Comparison of ENCODE assay signal across 10 cellular contexts in the genomic region with DNA sequence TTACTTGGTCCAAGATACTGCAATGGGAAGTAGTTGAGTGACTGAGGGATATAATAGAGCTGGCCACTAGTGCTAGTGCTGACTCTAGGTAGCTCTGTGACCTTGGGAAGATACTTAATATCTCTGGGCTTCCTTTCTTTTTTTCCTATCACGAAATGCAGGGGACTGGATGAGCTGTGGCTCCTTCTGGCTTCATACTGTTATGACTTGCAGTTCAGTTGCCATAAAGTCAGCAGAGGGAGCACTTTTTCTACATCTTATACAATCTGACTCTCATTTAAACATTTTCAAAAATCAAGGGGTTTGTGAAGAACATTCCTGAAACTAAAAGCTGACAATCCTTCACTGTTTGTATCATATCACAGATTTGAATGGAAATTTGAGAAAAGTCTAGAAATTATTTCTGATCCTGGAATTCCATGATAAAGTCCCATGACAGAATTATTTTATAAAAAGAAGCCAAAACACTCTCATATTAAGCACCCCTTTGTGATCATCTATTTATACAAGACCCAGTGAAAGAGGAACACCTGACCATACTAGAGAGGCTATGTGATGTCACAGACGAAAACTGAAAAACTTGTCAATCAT. TPM values are rescaled to one million over a fixed set of nuclear protein-coding genes. Genes with fewer than 3 reads are reported as not detected.
A peak's percentile ranks its signal among the peaks of the same experiment; 100 is the strongest.
DNase-seq lines count a peak whose midpoint lies in the region; ATAC-seq, FAIRE-seq and TF ChIP-seq lines count a peak whose summit lies in the region.
"Had no signal": no experiment of that assay in that cellular context is flagged by ENCODE, and none has a peak within 500 bp of the region (broad histone marks: within the 10 kb centered on the region; RNA-seq: fewer than 3 reads in every experiment).

No MANE protein-coding gene starts in this region.

- H3K79me1 ChIP-seq in H1 (ENCODE audit: low read depth, low read length), result no peaks in the 10 kb centered on the region

- TF ChIP-seq CTCF in HFFc6 (IDR thresholded peaks at IDR 0.05) (peak; percentile 81), OCI-LY7 (conservative IDR thresholded peaks at IDR 0.05; ENCODE audit: low read length) (peak; percentile 75), H1 (IDR thresholded peaks at IDR 0.05; ENCODE audit: control extremely low read depth in 1 of 3, insufficient read depth in 1 of 3, low read depth in 1 of 3, low read length in 3 of 3) (peak in 2 of 3 experiments; percentile 17 to 50; a peak in 2 of 4 replicates), neural crest cell (conservative IDR thresholded peaks at IDR 0.05) (peak; percentile 81)

- no peak for ATAC-seq in HG03460 (IDR thresholded peaks at IDR 0.05; ENCODE audit: unreplicated experiment)

- no peak overlapping the region for H4K5ac ChIP-seq in H1 (ENCODE audit: insufficient read length, low read depth, low read length)

- TF ChIP-seq EP300 in H1 (IDR thresholded peaks at IDR 0.05; ENCODE audit: borderline replicate concordance in 1 of 2, low read depth in 2 of 2, low read length in 2 of 2), result no peak

- no peak overlapping the region for H3K4ac ChIP-seq in H1 (replicated peaks; ENCODE audit: insufficient read length, low read depth, low read length)

- 49% methylated on average over 2 of the region's 2 CpGs; no CpG with 5 or more reads in 1 of the 2 experiments for WGBS in H1 (ENCODE audit: extremely low coverage in 1 of 2, insufficient coverage in 1 of 2, insufficient read length in 1 of 2, insufficient replicate concordance in 2 of 2, low coverage in 1 of 2, low lambda C conversion rate in 2 of 2, missing lambda C conversion rate in 1 of 2), 2 experiments

- H3K27ac Mint-ChIP-seq in HFFc6, result no peak overlapping the region
- H3K27ac Mint-ChIP-seq in neural crest cell (ENCODE audit: unreplicated experiment), result no peak overlapping the region

- no TSS peak for BruUV-seq in OCI-LY7 (replicated peaks; lab: Mats Ljungman, UMichigan)

- no peak overlapping the region for H2AFZ ChIP-seq in OCI-LY7 (ENCODE audit: low read length)
- no peak overlapping the region for H2AFZ ChIP-seq in H1 (ENCODE audit: low read length)

- H3K79me2 ChIP-seq in OCI-LY7 (ENCODE audit: insufficient read depth, low read depth, low read length) (no peaks in the 10 kb centered on the region), H1 (ENCODE audit: control insufficient read depth in 1 of 2, insufficient read depth in 2 of 2, low read length in 2 of 2) (no peaks in the 10 kb centered on the region)

- DNase-seq in DMS153 treated with DMSO at 0.1 percent for 48 hours (lab: John Stamatoyannopoulos, UW; ENCODE audit: unreplicated experiment) (peak; percentile 35), HFFc6 (peak; percentile 62), OCI-LY7 (ENCODE audit: low spot score) (peak; percentile 36), H1 (ENCODE audit: low read depth in 1 of 2, low spot score in 2 of 2) (no peak), neural crest cell (ENCODE audit: low read depth, low spot score) (no peak), OCI-M2 (lab: John Stamatoyannopoulos, UW; ENCODE audit: unreplicated experiment) (no peak), NK-92 (lab: John Stamatoyannopoulos, UW; ENCODE audit: unreplicated experiment) (no peak)

- H4K91ac ChIP-seq in H1 (replicated peaks; ENCODE audit: insufficient read length, low read length), result no peak overlapping the region

- no peaks in the 10 kb centered on the region for H3K9me2 ChIP-seq in OCI-LY7 (ENCODE audit: insufficient read depth, low read length)

- H3K4me3 ChIP-seq in OCI-LY7 (ENCODE audit: low read depth, low read length, poor library complexity, severe bottlenecking), result no peak overlapping the region
- H3K4me3 ChIP-seq in H1 (ENCODE audit: extremely low read depth in 1 of 4, insufficient read depth in 2 of 4, low read depth in 3 of 4, low read length in 4 of 4), result no peak overlapping the region
- H3K4me3 ChIP-seq: SK-N-MC, skin epidermis had no signal

- no peak overlapping the region for H2AK5ac ChIP-seq in H1 (ENCODE audit: low read depth, low read length)

- no peak for TF ChIP-seq POLR2A in H1 (IDR thresholded peaks at IDR 0.05; ENCODE audit: control extremely low read depth in 1 of 2, low read depth in 2 of 2, low read length in 2 of 2)

- no peak overlapping the region for H4K8ac ChIP-seq in H1 (ENCODE audit: extremely low read depth, insufficient read depth, low read length)

- no peak overlapping the region for H3K23ac ChIP-seq in H1 (ENCODE audit: insufficient read length)

- H3K27ac ChIP-seq in OCI-LY7 (ENCODE audit: low read depth, low read length, poor library complexity, severe bottlenecking), result no peak overlapping the region
- no peak overlapping the region for H3K27ac ChIP-seq in H1 (ENCODE audit: low read depth, low read length)
- H3K27ac ChIP-seq: SK-N-MC had no signal

- H3K4me2 ChIP-seq in OCI-LY7 (ENCODE audit: low read length), result no peak overlapping the region
- no peak overlapping the region for H3K4me2 ChIP-seq in H1 (ENCODE audit: insufficient read depth in 1 of 2, low read depth in 2 of 2, low read length in 2 of 2)

- peaks cover 7% of the 10 kb centered on the region; the same call in 1 of the 2 replicates for H3K23me2 ChIP-seq in H1 (ENCODE audit: low read depth, low read length)

- no peak overlapping the region for H2BK120ac ChIP-seq in H1 (replicated peaks; ENCODE audit: low read depth, low read length)

- H2BK5ac ChIP-seq in H1 (ENCODE audit: low read depth, low read length), result no peak overlapping the region

- no peak overlapping the region for H3K4me3 Mint-ChIP-seq in HFFc6
- H3K4me3 Mint-ChIP-seq in neural crest cell, result peak overlapping the region; percentile 50

- H3K27me3 ChIP-seq in H1 (replicated peaks in 1 of 4; ENCODE audit: control insufficient read depth in 3 of 4, extremely low read depth in 1 of 4, insufficient read depth in 3 of 4, low read length in 3 of 4), result peaks cover 29 to 58% (median 51%) of the 10 kb centered on the region in 4 experiments

- POLR2A ChIA-PET in OCI-LY7 (lab: Charles Lee), result interaction anchor here (0.5 to 0.7 kb wide), 3 partner anchors 74 to 474 kb away, joined by 3 read pairs; no protein-coding TSS in a partner anchor
- POLR2A ChIA-PET in H1 (lab: Charles Lee; ENCODE audit: partially characterized antibody), result no interaction called here

- H3K36me3 ChIP-seq in OCI-LY7 (ENCODE audit: insufficient read depth, low read length) (no peaks in the 10 kb centered on the region), H1 (ENCODE audit: control insufficient read depth in 2 of 4, insufficient read depth in 4 of 4, low read length in 3 of 4) (peaks cover 0 to 5% (median 0%) of the 10 kb centered on the region in 4 experiments; a peak in 1 of 8 replicates)

- peak; percentile 28 for FAIRE-seq in H1 (lab: Jason Lieb, UNC)

- H3K27me3 Mint-ChIP-seq in HFFc6 (ENCODE audit: insufficient read depth), result peaks cover 2% of the 10 kb centered on the region; the same call in 1 of the 2 replicates
- peaks cover 80% of the 10 kb centered on the region for H3K27me3 Mint-ChIP-seq in neural crest cell (ENCODE audit: low read depth)

- CTCF ChIA-PET in OCI-LY7 (lab: Charles Lee; ENCODE audit: unreplicated experiment), result no interaction called here
- CTCF ChIA-PET in H1 (lab: Charles Lee; ENCODE audit: partially characterized antibody), result interaction anchor here (0.8 to 2.8 kb wide), 10 partner anchors 9 to 532 kb away, joined by 3 to 11 read pairs (median 4); no protein-coding TSS in a partner anchor

- no peak overlapping the region for H3K56ac ChIP-seq in H1 (replicated peaks; ENCODE audit: insufficient read length, low read depth, low read length)

- no peak overlapping the region for H2BK12ac ChIP-seq in H1 (ENCODE audit: low read depth, low read length)

- H3K9me3 Mint-ChIP-seq in HFFc6 (no peaks in the 10 kb centered on the region), neural crest cell (no peaks in the 10 kb centered on the region)

- no peak overlapping the region for H2BK20ac ChIP-seq in H1 (ENCODE audit: low read length)

- no peak overlapping the region for H3K9ac ChIP-seq in H1 (replicated peaks in 1 of 4; ENCODE audit: extremely low read depth in 1 of 4, low read depth in 3 of 4, low read length in 3 of 4)

- H3K36me3 Mint-ChIP-seq in HFFc6 (ENCODE audit: low read depth), result no peaks in the 10 kb centered on the region
- no peaks in the 10 kb centered on the region for H3K36me3 Mint-ChIP-seq in neural crest cell (ENCODE audit: low read depth)

- H4K20me1 ChIP-seq in OCI-LY7 (ENCODE audit: insufficient read depth, low read length), result no peaks in the 10 kb centered on the region
- no peaks in the 10 kb centered on the region for H4K20me1 ChIP-seq in H1 (replicated peaks in 1 of 2; ENCODE audit: control insufficient read depth in 1 of 2, insufficient read depth in 2 of 2, low read length in 2 of 2)

- H3K4me1 Mint-ChIP-seq in HFFc6 (ENCODE audit: low read depth), result peaks cover 59% of the 10 kb centered on the region
- H3K4me1 Mint-ChIP-seq in neural crest cell, result peaks cover 17% of the 10 kb centered on the region

- H3K4me1 ChIP-seq in OCI-LY7 (ENCODE audit: insufficient read depth, low read length, poor library complexity, severe bottlenecking) (no peaks in the 10 kb centered on the region), H1 (replicated peaks in 1 of 4; ENCODE audit: control insufficient read depth in 3 of 4, insufficient read depth in 4 of 4, low read length in 3 of 4) (peaks cover 0 to 14% (median 6%) of the 10 kb centered on the region in 4 experiments; a peak in 6 of 7 replicates)

- H2BK15ac ChIP-seq in H1 (ENCODE audit: low read length), result no peak overlapping the region

- intact Hi-C loops in OCI-LY7 (cut with micrococcal nuclease; ENCODE audit: unreplicated experiment), result loop anchor here (10.0 kb wide), 1 partner anchor 405 kb away; no protein-coding TSS in a partner anchor

- no peak overlapping the region for H3K14ac ChIP-seq in H1 (ENCODE audit: insufficient read length)

- no peak overlapping the region for H3K18ac ChIP-seq in H1 (ENCODE audit: extremely low read depth, low read length)

- peak; percentile 48 to 57 for TF ChIP-seq RAD21 in H1 (IDR thresholded peaks at IDR 0.05 in 1 of 2, conservative IDR thresholded peaks at IDR 0.05 in 1 of 2; ENCODE audit: low read depth in 2 of 2, low read length in 2 of 2)

- H3K9me3 ChIP-seq in OCI-LY7 (ENCODE audit: low read length) (no peaks in the 10 kb centered on the region), H1 (ENCODE audit: insufficient read depth in 2 of 2, low read depth in 1 of 2, low read length in 1 of 2) (no peaks in the 10 kb centered on the region)

RNA-seq across cellular contexts. Expression of a gene that starts 5.4 kb away (rescaled TPM):
- total RNA-seq in HFFc6 (2021; fragmentation: NEBNext Ultra II Directional; extraction: Animal tissue kit (Norgen Biotek cat#: 25700)), result 10 to 100 TPM; 12.3 to 17.6 (median 13.8) TPM
- not detected in 2 replicates for total RNA-seq in OCI-LY7 (2014; rRNA removed; shearing (Covaris generic))
- total RNA-seq in OCI-LY7 (2022), result not detected in 2 replicates
- 1.6 and 3.4 TPM in 2 replicates for total RNA-seq in H1 (2021; fragmentation: NEBNext Ultra II Directional; extraction: Animal tissue kit (Norgen Biotek cat#: 25700))
- 0.58 and 1.1 TPM in 2 replicates for polyA plus RNA-seq in H1 (2011; rRNA removed)
- 0.49 TPM for polyA plus RNA-seq in H1 (2011; cell fraction: cytosol; rRNA removed)
- 2.5 TPM for polyA plus RNA-seq in H1 (2011; cell fraction: nucleus; rRNA removed)
- 0.73 to 2.2 TPM (median 0.84 TPM) in 4 replicates for polyA plus RNA-seq in H1 (2012, experiment 1 of 2)
- polyA plus RNA-seq in H1 (2012, experiment 2 of 2), result 0.09 TPM
- polyA plus RNA-seq in H1 (2013, experiment 1 of 2), result 5.3 TPM
- polyA plus RNA-seq in H1 (2013, experiment 2 of 2), result 5.5 TPM
- polyA minus RNA-seq in H1 (2011; rRNA and poly(A)+ RNA removed), result 0.79 and 1.1 TPM in 2 replicates
- 0.37 TPM for polyA minus RNA-seq in H1 (2011; cell fraction: cytosol; rRNA and poly(A)+ RNA removed)
- polyA minus RNA-seq in H1 (2011; cell fraction: nucleus; rRNA and poly(A)+ RNA removed), result 0.20 TPM
- 0.65 TPM in 1 of 2 replicates, not detected in the other for total RNA-seq in neural crest cell

Comparison
In these comparisons a context has a peak if more than half of its experiments do, and no peak if none do; other contexts are left out.
1. DNase-seq: peak in DMS153 treated with DMSO at 0.1 percent for 48 hours (single experiment), HFFc6 (single experiment) and OCI-LY7 (single experiment); none in H1 (0 of 2), neural crest cell (single experiment), OCI-M2 (single experiment) and NK-92 (single experiment).
2. Peak in every context shown above with its lines, with median percentiles within 50 percentile points of each other: CTCF ChIP-seq.